ENCODE assay signal across 19 cellular contexts in the genomic region with DNA sequence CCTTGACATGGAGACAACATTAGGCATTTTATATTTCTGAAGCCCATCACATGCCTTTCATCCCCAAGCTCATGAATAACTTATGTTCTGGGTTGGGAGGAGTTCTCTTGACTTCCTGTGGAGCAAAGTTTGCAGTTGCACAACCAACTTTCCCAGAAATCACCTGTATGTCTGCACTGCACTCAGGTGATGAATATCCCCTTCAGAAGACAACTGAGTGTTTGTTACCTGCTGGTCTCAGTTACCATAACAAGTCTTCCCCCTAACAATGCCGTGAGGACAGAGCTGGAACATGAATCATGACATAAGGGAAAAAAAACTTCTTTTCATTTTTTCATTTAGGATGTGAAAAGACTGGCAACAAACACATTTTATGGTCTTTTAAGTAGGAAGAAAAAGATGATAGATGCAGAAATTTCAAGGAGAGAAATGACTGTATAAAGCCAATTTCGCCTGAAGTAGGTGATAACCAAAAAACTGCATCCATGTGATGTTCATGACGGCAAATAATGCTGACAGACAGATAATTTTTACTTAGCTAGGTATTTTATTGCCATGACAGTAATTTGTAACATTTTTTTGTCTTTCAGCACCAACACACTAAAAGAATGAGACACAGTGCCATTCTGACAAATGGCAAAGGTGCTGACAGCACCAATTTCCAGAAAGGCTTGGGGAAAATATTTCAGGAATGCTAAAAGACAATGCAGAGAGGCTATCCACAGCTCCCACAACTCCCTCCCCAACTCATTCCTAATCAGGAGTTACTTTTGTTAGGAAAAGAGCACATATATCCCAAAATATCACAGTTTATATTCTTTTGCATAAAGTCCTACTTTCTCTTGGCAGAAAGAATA.
DNase-seq lines count a peak whose midpoint lies in the region; ATAC-seq and TF ChIP-seq lines count a peak whose summit lies in the region.
"Had no signal": no experiment of that assay in that cellular context is flagged by ENCODE, and none has a peak within 500 bp of the region (broad histone marks: within the 10 kb centered on the region; RNA-seq: fewer than 3 reads in every experiment).

No MANE protein-coding gene starts in this region.

- H3K4me3 ChIP-seq in H7 (ENCODE audit: insufficient read depth, low read depth, low read length) (no peak overlapping the region), NT2/D1 (ENCODE audit: insufficient read length, low read depth) (no peak overlapping the region), neuronal stem cell (ENCODE audit: low read length in 2 of 2) (no peak overlapping the region)
- no peak overlapping the region for H3K4me3 ChIP-seq in naive thymus-derived CD4-positive, alpha-beta T cell (ENCODE audit: low read length)
- H3K4me3 ChIP-seq: BLaER1, thyroid gland had no signal

- H2AK5ac ChIP-seq in neuronal stem cell (ENCODE audit: low read depth, low read length): no peak overlapping the region

- H3K9me3 ChIP-seq in NT2/D1 (ENCODE audit: insufficient read depth, low read length) (no peaks in the 10 kb centered on the region), neuronal stem cell (replicated peaks in 1 of 2; ENCODE audit: control insufficient read depth in 2 of 2, insufficient read depth in 1 of 2, low read depth in 1 of 2, low read length in 2 of 2) (no peaks in the 10 kb centered on the region)
- H3K9me3 ChIP-seq in naive thymus-derived CD4-positive, alpha-beta T cell (ENCODE audit: control insufficient read depth in 2 of 3, low read length in 3 of 3): no peaks in the 10 kb centered on the region
- H3K9me3 ChIP-seq: BLaER1, thyroid gland had no signal

- TF ChIP-seq CTCF in foreskin keratinocyte (conservative IDR thresholded peaks at IDR 0.05): no peak

- H3K27ac ChIP-seq in foreskin keratinocyte: no peak overlapping the region
- H3K27ac ChIP-seq in neuronal stem cell (replicated peaks; ENCODE audit: low read length): peak overlapping the region; percentile 63
- no peak overlapping the region for H3K27ac ChIP-seq in naive thymus-derived CD4-positive, alpha-beta T cell (ENCODE audit: low read depth, low read length)
- H3K27ac ChIP-seq: BLaER1, epithelial cell of prostate, HL-60, thyroid gland had no signal

- no peak overlapping the region for H3K14ac ChIP-seq in neuronal stem cell (ENCODE audit: low read length)

- no peak overlapping the region for H3K9ac ChIP-seq in NT2/D1 (ENCODE audit: insufficient read length, low read depth)
- H3K9ac ChIP-seq in neuronal stem cell (ENCODE audit: low read depth, low read length, poor library complexity): no peak overlapping the region
- H3K9ac ChIP-seq: BLaER1 had no signal

- H3K4me1 Mint-ChIP-seq in naive thymus-derived CD4-positive, alpha-beta T cell: no peaks in the 10 kb centered on the region
- H3K4me1 Mint-ChIP-seq: stimulated activated effector memory CD8-positive, alpha-beta T cell treated with anti-CD3 and anti-CD28 coated beads, Interleukin-12 subunit alpha, Interleukin-12 subunit beta, amount 100 ng/mL, for 72 hours had no signal

- no peak overlapping the region for H3K27ac Mint-ChIP-seq in naive thymus-derived CD4-positive, alpha-beta T cell
- H3K27ac Mint-ChIP-seq: stimulated activated effector memory CD8-positive, alpha-beta T cell treated with anti-CD3 and anti-CD28 coated beads, Interleukin-12 subunit alpha, Interleukin-12 subunit beta, amount 100 ng/mL, for 72 hours had no signal

- H3K27me3 ChIP-seq in H7 (ENCODE audit: control insufficient read depth, insufficient read depth, low read length): no peaks in the 10 kb centered on the region
- H3K27me3 ChIP-seq in NT2/D1 (ENCODE audit: insufficient read depth, insufficient read length): no peaks in the 10 kb centered on the region
- no peaks in the 10 kb centered on the region for H3K27me3 ChIP-seq in foreskin keratinocyte
- peaks cover 0 to 6% (median 0%) of the 10 kb centered on the region in 3 experiments for H3K27me3 ChIP-seq in neuronal stem cell (ENCODE audit: control insufficient read depth in 3 of 3, insufficient read depth in 3 of 3, low read depth in 1 of 3, low read length in 3 of 3)
- no peaks in the 10 kb centered on the region for H3K27me3 ChIP-seq in naive thymus-derived CD4-positive, alpha-beta T cell (ENCODE audit: control insufficient read depth in 2 of 2, insufficient read depth in 2 of 2, low read length in 2 of 2)
- H3K27me3 ChIP-seq: BLaER1, thyroid gland had no signal

- H3K4ac ChIP-seq in neuronal stem cell (ENCODE audit: low read length): no peak overlapping the region

- H2BK5ac ChIP-seq in neuronal stem cell (ENCODE audit: low read length): no peak overlapping the region

- H3K36me3 ChIP-seq in H7 (replicated peaks; ENCODE audit: control insufficient read depth, insufficient read depth, low read length) (no peaks in the 10 kb centered on the region), NT2/D1 (ENCODE audit: insufficient read depth, insufficient read length, low read length) (no peaks in the 10 kb centered on the region), neuronal stem cell (replicated peaks in 1 of 2; ENCODE audit: control insufficient read depth in 2 of 2, insufficient read depth in 2 of 2, low read length in 2 of 2) (no peaks in the 10 kb centered on the region)
- H3K36me3 ChIP-seq in naive thymus-derived CD4-positive, alpha-beta T cell (ENCODE audit: control insufficient read depth in 2 of 3, insufficient read depth in 3 of 3, low read length in 3 of 3): no peaks in the 10 kb centered on the region
- H3K36me3 ChIP-seq: BLaER1, thyroid gland had no signal

- no peaks in the 10 kb centered on the region for H3K79me1 ChIP-seq in neuronal stem cell (ENCODE audit: low read depth, low read length)

- peak; percentile 78 for ATAC-seq in foreskin keratinocyte
- no peak for ATAC-seq in naive thymus-derived CD4-positive, alpha-beta T cell
- ATAC-seq: stimulated activated effector memory CD8-positive, alpha-beta T cell treated with anti-CD3 and anti-CD28 coated beads, Interleukin-12 subunit alpha, Interleukin-12 subunit beta, amount 100 ng/mL, for 72 hours had no signal

- no peak overlapping the region for H3K18ac ChIP-seq in neuronal stem cell (ENCODE audit: low read length)

- CTCF ChIA-PET in naive thymus-derived CD4-positive, alpha-beta T cell (lab: Charles Lee): no interaction called here

- no peaks in the 10 kb centered on the region for H3K36me3 Mint-ChIP-seq in naive thymus-derived CD4-positive, alpha-beta T cell
- H3K36me3 Mint-ChIP-seq: stimulated activated effector memory CD8-positive, alpha-beta T cell treated with anti-CD3 and anti-CD28 coated beads, Interleukin-12 subunit alpha, Interleukin-12 subunit beta, amount 100 ng/mL, for 72 hours had no signal

- H3K4me2 ChIP-seq in neuronal stem cell (ENCODE audit: insufficient read depth, low read length, poor library complexity, severe bottlenecking): no peak overlapping the region
- H3K4me2 ChIP-seq: BLaER1 had no signal

- no peak overlapping the region for H3K4me3 Mint-ChIP-seq in naive thymus-derived CD4-positive, alpha-beta T cell
- H3K4me3 Mint-ChIP-seq: stimulated activated effector memory CD8-positive, alpha-beta T cell treated with anti-CD3 and anti-CD28 coated beads, Interleukin-12 subunit alpha, Interleukin-12 subunit beta, amount 100 ng/mL, for 72 hours had no signal

- no peak overlapping the region for H4K8ac ChIP-seq in neuronal stem cell (ENCODE audit: low read depth, low read length)

- POLR2A ChIA-PET in naive thymus-derived CD4-positive, alpha-beta T cell (lab: Charles Lee): no interaction called here

- no peaks in the 10 kb centered on the region for H3K27me3 Mint-ChIP-seq in naive thymus-derived CD4-positive, alpha-beta T cell

- no peak overlapping the region for H3K23ac ChIP-seq in neuronal stem cell (ENCODE audit: low read depth, low read length, poor library complexity)

- no peak overlapping the region for H2AFZ ChIP-seq in neuronal stem cell (ENCODE audit: low read length)

- intact Hi-C loops in naive thymus-derived CD4-positive, alpha-beta T cell (cut with micrococcal nuclease): no loop called here

- H4K91ac ChIP-seq in neuronal stem cell (ENCODE audit: low read depth, low read length, poor library complexity): no peak overlapping the region

- DNase-seq in H7 (peak; percentile 4), NT2/D1 (ENCODE audit: low read depth, low spot score) (peak; percentile 27), foreskin keratinocyte (peak; percentile 12 to 44), neuronal stem cell (ENCODE audit: low spot score) (peak; percentile 48), H4 (ENCODE audit: low spot score) (no peak), activated gamma-delta T cell (lab: John Stamatoyannopoulos, UW) (no peak)
- DNase-seq in activated CD4-positive, alpha-beta T cell treated with anti-CD3 and anti-CD28 coated beads, Interleukin-2, amount 50 U/mL, for 4 hours: no peak
- DNase-seq in naive thymus-derived CD4-positive, alpha-beta T cell: no peak
- DNase-seq: activated CD4-positive, CD25-positive, alpha-beta regulatory T cell treated with anti-CD3 and anti-CD28 coated beads, Interleukin-2, amount 50 U/mL, for 72 hours; activated effector memory CD4-positive, alpha-beta T cell treated with anti-CD3 and anti-CD28 coated beads, Interleukin-2, amount 50 U/mL, for 16 hours; amygdala; DMS 273 treated with DMSO at 0.1 percent for 48 hours; NCI-H1417; T1000; thyroid gland had no signal

- H2BK12ac ChIP-seq in neuronal stem cell (ENCODE audit: low read length): no peak overlapping the region

- H2BK120ac ChIP-seq in neuronal stem cell (ENCODE audit: low read depth, low read length): no peak overlapping the region

- peaks cover 0 to 7% (median 0%) of the 10 kb centered on the region in 11 donors for H3K9me3 Mint-ChIP-seq in naive thymus-derived CD4-positive, alpha-beta T cell

- no CpG with 5 or more reads among the region's 3 CpGs for WGBS in neuronal stem cell (ENCODE audit: extremely low coverage in 2 of 2, insufficient read length in 2 of 2, insufficient replicate concordance in 1 of 2), 2 donors

- peaks cover 5% of the 10 kb centered on the region for H3K4me1 ChIP-seq in NT2/D1 (ENCODE audit: insufficient read depth, insufficient read length)
- peaks cover 6% of the 10 kb centered on the region for H3K4me1 ChIP-seq in foreskin keratinocyte
- H3K4me1 ChIP-seq in neuronal stem cell (ENCODE audit: control insufficient read depth in 2 of 2, insufficient read depth in 1 of 2, low read depth in 1 of 2, low read length in 2 of 2): peaks cover 7 to 13% of the 10 kb centered on the region in 2 donors
- no peaks in the 10 kb centered on the region for H3K4me1 ChIP-seq in naive thymus-derived CD4-positive, alpha-beta T cell (ENCODE audit: control insufficient read depth in 2 of 2, insufficient read depth in 2 of 2, low read length in 2 of 2)
- H3K4me1 ChIP-seq: BLaER1, thyroid gland had no signal

- no peak overlapping the region for H2BK15ac ChIP-seq in neuronal stem cell (ENCODE audit: low read length)

Comparison
In these comparisons a context has a peak if more than half of its experiments do, and no peak if none do; other contexts are left out.
1. DNase-seq: peak in H7 (single experiment), NT2/D1 (single experiment), foreskin keratinocyte (2 of 2) and neuronal stem cell (single experiment); none in H4 (single experiment), activated gamma-delta T cell (single experiment), activated CD4-positive, alpha-beta T cell treated with anti-CD3 and anti-CD28 coated beads, Interleukin-2, amount 50 U/mL, for 4 hours (0 of 2) and naive thymus-derived CD4-positive, alpha-beta T cell (0 of 9).